1 cellular context compared by ENCODE assay signal in genomic region chr19:40443131-40443929, GRCh38.
TF ChIP-seq lines count a peak whose summit lies in the region.

No MANE protein-coding gene starts in this region.

TF ChIP-seq in HepG2, 621 proteins besides CTCF, POLR2A, EP300 and RAD21 (continued from another document and continues in another):
- TF ChIP-seq ZNF691 (CRISPR knock-in tag; IDR thresholded peaks at IDR 0.05; ENCODE audit: borderline replicate concordance, low read depth) = no peak
- TF ChIP-seq SMAD1 (CRISPR knock-in tag; IDR thresholded peaks at IDR 0.05; ENCODE audit: borderline replicate concordance, low read depth) = no peak; the same call in 1 of the 2 replicates
- TF ChIP-seq IRF2 (CRISPR knock-in tag; IDR thresholded peaks at IDR 0.05) = peak; percentile 72; the same call in 1 of the 2 replicates
- TF ChIP-seq PRDM10 (CRISPR knock-in tag; IDR thresholded peaks at IDR 0.05; ENCODE audit: low read depth) = peak; percentile 51; the same call in 1 of the 2 replicates
- no peak for TF ChIP-seq ZNF724P (CRISPR knock-in tag; IDR thresholded peaks at IDR 0.05; ENCODE audit: borderline replicate concordance)
- TF ChIP-seq SMARCE1 (IDR thresholded peaks at IDR 0.05; ENCODE audit: borderline replicate concordance) = no peak
- TF ChIP-seq GPN1 (CRISPR knock-in tag; IDR thresholded peaks at IDR 0.05; ENCODE audit: borderline replicate concordance) = no peak
- no peak for TF ChIP-seq ATF5 (CRISPR knock-in tag; IDR thresholded peaks at IDR 0.05; ENCODE audit: low read depth)
- TF ChIP-seq ZNF318 (CRISPR knock-in tag; IDR thresholded peaks at IDR 0.05) = no peak
- no peak for TF ChIP-seq ZBTB26 (CRISPR knock-in tag; IDR thresholded peaks at IDR 0.05; ENCODE audit: borderline replicate concordance)
- TF ChIP-seq ZNF740 (CRISPR knock-in tag; IDR thresholded peaks at IDR 0.05) = peak; percentile 55; the same call in 1 of the 2 replicates
- no peak for TF ChIP-seq ZBTB42 (CRISPR knock-in tag; IDR thresholded peaks at IDR 0.05)
- TF ChIP-seq ZNF883 (CRISPR knock-in tag; IDR thresholded peaks at IDR 0.05; ENCODE audit: not compliant biosample characterization) = no peak
- TF ChIP-seq ZSCAN30 (CRISPR knock-in tag; IDR thresholded peaks at IDR 0.05) = no peak
- peak; percentile 26; the same call in 1 of the 2 replicates for TF ChIP-seq GATAD2A (CRISPR knock-in tag; IDR thresholded peaks at IDR 0.05)
- TF ChIP-seq ZNF282 (IDR thresholded peaks at IDR 0.05; ENCODE audit: partially characterized antibody) = no peak
- TF ChIP-seq ADNP (CRISPR knock-in tag; IDR thresholded peaks at IDR 0.05) = no peak
- no peak; the same call in 1 of the 2 replicates for TF ChIP-seq POGK (CRISPR knock-in tag; conservative IDR thresholded peaks at IDR 0.05)
- TF ChIP-seq ZNF460 (CRISPR knock-in tag; IDR thresholded peaks at IDR 0.05; ENCODE audit: borderline replicate concordance) = no peak
- TF ChIP-seq ZBTB25 (CRISPR knock-in tag; IDR thresholded peaks at IDR 0.05) = peak; percentile 69; the same call in 1 of the 2 replicates
- TF ChIP-seq ZMYM2 (CRISPR knock-in tag; IDR thresholded peaks at IDR 0.05) = no peak
- TF ChIP-seq PRDM4 (CRISPR knock-in tag; IDR thresholded peaks at IDR 0.05; ENCODE audit: borderline replicate concordance) = no peak
- TF ChIP-seq NR1H2 (CRISPR knock-in tag; IDR thresholded peaks at IDR 0.05; ENCODE audit: borderline replicate concordance, low read depth) = no peak
- TF ChIP-seq NKX3-1 (CRISPR knock-in tag; IDR thresholded peaks at IDR 0.05) = no peak; the same call in 1 of the 2 replicates
- TF ChIP-seq ISX (CRISPR knock-in tag; conservative IDR thresholded peaks at IDR 0.05) = no peak
- no peak for TF ChIP-seq ZBTB21 (CRISPR knock-in tag; IDR thresholded peaks at IDR 0.05)
- no peak for TF ChIP-seq ZNF672 (CRISPR knock-in tag; IDR thresholded peaks at IDR 0.05)
- TF ChIP-seq ZNF207 (IDR thresholded peaks at IDR 0.05; ENCODE audit: borderline replicate concordance) = no peak
- no peak for TF ChIP-seq CENPT (CRISPR knock-in tag; IDR thresholded peaks at IDR 0.05; ENCODE audit: low read depth)
- no peak for TF ChIP-seq ARNTL (CRISPR knock-in tag; IDR thresholded peaks at IDR 0.05)
